In the genomic region with DNA sequence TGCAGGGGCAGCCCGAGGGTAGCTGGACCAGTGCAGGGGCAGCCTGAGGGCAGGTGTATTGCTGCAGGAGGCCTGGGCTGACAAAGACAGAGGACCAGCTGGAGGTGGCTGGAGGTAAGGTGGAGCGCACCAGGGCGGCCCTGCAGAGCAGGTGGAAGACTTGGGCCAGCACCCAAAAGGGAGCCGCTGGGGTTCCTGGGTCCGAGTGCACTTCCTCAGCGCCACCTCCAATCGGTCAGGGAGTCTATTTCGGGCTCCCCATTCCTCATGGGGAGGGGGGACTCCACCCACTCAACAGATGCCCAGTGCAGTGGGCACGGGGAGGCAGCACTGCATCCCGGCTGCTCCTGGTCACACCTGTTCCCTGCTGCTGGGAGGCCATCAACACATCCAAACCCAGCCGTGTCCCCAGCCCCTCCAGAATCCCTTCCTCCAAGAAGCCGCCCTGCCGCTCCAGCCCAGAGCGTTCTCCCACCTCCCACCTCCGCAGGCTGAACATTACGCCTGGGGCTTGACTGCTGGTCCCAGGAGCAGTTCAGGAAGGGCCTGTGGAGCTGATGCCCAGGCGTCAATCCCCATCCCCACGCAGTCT, we compare ENCODE assay signal across 8 cellular contexts. TPM values are rescaled to one million over a fixed set of nuclear protein-coding genes. Genes with fewer than 3 reads are reported as not detected.
A peak's percentile ranks its signal among the peaks of the same experiment; 100 is the strongest.
DNase-seq lines count a peak whose midpoint lies in the region; ATAC-seq and TF ChIP-seq lines count a peak whose summit lies in the region.

No MANE protein-coding gene starts in this region.

- no peak overlapping the region for H2AFZ ChIP-seq in mammary epithelial cell (ENCODE audit: low read depth, low read length)

- H3K79me2 ChIP-seq in mammary epithelial cell (ENCODE audit: insufficient read depth, low read length): peaks cover 61% of the 10 kb centered on the region

- intact Hi-C loops in Right ventricle myocardium inferior (cut with DNase I): loop anchor here (5.0 kb wide), 1 partner anchor 48 kb away; no protein-coding TSS in a partner anchor
- intact Hi-C loops in left cardiac atrium (cut with DNase I): no loop called here
- intact Hi-C loops in mammary epithelial cell (cut with micrococcal nuclease): loop anchor here (10.0 kb wide), 1 partner anchor 414 kb away; no protein-coding TSS in a partner anchor

- no peak for TF ChIP-seq CTCF in mammary epithelial cell (conservative IDR thresholded peaks at IDR 0.05 in 1 of 2, IDR thresholded peaks at IDR 0.05 in 1 of 2; ENCODE audit: extremely low read depth in 1 of 2, insufficient read depth in 1 of 2, low read depth in 1 of 2, low read length in 2 of 2)

- in situ Hi-C loops in mammary epithelial cell (cut with MboI; ENCODE audit: low sequenced_read_pairs in 2 of 2): no loop called here

- H3K27me3 ChIP-seq in mammary epithelial cell (ENCODE audit: insufficient read depth, low read length): no peaks in the 10 kb centered on the region

- ATAC-seq in Right ventricle myocardium inferior (no peak), left cardiac atrium (no peak), GM19324 (IDR thresholded peaks at IDR 0.05; ENCODE audit: low FRiP score, unreplicated experiment) (no peak)
- ATAC-seq in activated CD4-positive, CD25-positive, alpha-beta regulatory T cell treated with anti-CD3 and anti-CD28 coated beads, Interleukin-2, amount 50 U/mL, for 24 hours: no peak

- H3K9ac ChIP-seq in mammary epithelial cell (ENCODE audit: insufficient read depth, low read length): peak overlapping the region; percentile 52

- H3K9me3 ChIP-seq in mammary epithelial cell (replicated peaks; ENCODE audit: insufficient read depth, low read length) (no peaks in the 10 kb centered on the region), mesodermal cell (ENCODE audit: control insufficient read depth, low read length) (no peaks in the 10 kb centered on the region)

- 47% methylated on average over 16 of the region's 18 CpGs for WGBS in mammary epithelial cell (ENCODE audit: low coverage, missing lambda C conversion rate)
- WGBS in mesodermal cell (ENCODE audit: insufficient coverage in 2 of 2), 2 experiments: 84 to 87% methylated on average over 15 to 18 of the region's 18 CpGs

- H3K27ac ChIP-seq in mammary epithelial cell (ENCODE audit: insufficient read depth, low read depth, low read length) (no peak overlapping the region), mesodermal cell (ENCODE audit: low read depth, low read length, severe bottlenecking) (no peak overlapping the region)

- H3K4me1 ChIP-seq in mammary epithelial cell (ENCODE audit: insufficient read depth, low read length) (peaks cover 17% of the 10 kb centered on the region), mesodermal cell (ENCODE audit: control insufficient read depth, insufficient read depth, low read length, poor library complexity, severe bottlenecking) (no peaks in the 10 kb centered on the region)

- no TSS peak for BruUV-seq in mammary epithelial cell (replicated peaks; lab: Mats Ljungman, UMichigan)

- H3K36me3 ChIP-seq in mammary epithelial cell (ENCODE audit: insufficient read depth, low read length) (no peaks in the 10 kb centered on the region), mesodermal cell (ENCODE audit: control insufficient read depth, insufficient read depth, low read length) (peaks cover 23% of the 10 kb centered on the region)

- CTCF ChIA-PET in mammary epithelial cell (lab: Charles Lee; ENCODE audit: low non-redundant PET): no interaction called here

- peak overlapping the region; percentile 66 to 95 (median 88) for H3K4me3 ChIP-seq in mammary epithelial cell (replicated peaks in 1 of 3; ENCODE audit: insufficient read depth in 1 of 3, low read depth in 2 of 3, low read length in 3 of 3)
- peak overlapping the region; percentile 79 for H3K4me3 ChIP-seq in mesodermal cell (ENCODE audit: extremely low read depth, insufficient read depth, low read length, poor library complexity, severe bottlenecking)

- dilution Hi-C loops in mammary epithelial cell (cut with HindIII; ENCODE audit: low sequenced_read_pairs): no loop called here

- no peaks in the 10 kb centered on the region for H4K20me1 ChIP-seq in mammary epithelial cell (ENCODE audit: insufficient read depth, low read length)

- peak overlapping the region; percentile 96 for H3K4me2 ChIP-seq in mammary epithelial cell (ENCODE audit: insufficient read depth, low read depth, low read length)

- DNase-seq in Right ventricle myocardium inferior (ENCODE audit: missing footprints): peak; percentile 53
- DNase-seq in left cardiac atrium: no peak
- DNase-seq in mammary epithelial cell: no peak
- no peak for DNase-seq in COLO829 (ENCODE audit: low spot score)
- no peak for DNase-seq in NCI-H2107 (lab: John Stamatoyannopoulos, UW)

RNA-seq across cellular contexts. Expression of a gene that starts 1.5 kb away (rescaled TPM):
- 286 TPM for total RNA-seq in Right ventricle myocardium inferior
- 100 to 1,000 TPM; 226 to 312 TPM for total RNA-seq in left cardiac atrium
- 100 to 1,000 TPM; 121 to 140 TPM for total RNA-seq in mammary epithelial cell
- polyA plus RNA-seq in mammary epithelial cell: 139 TPM
- polyA minus RNA-seq in mammary epithelial cell: 10.5 TPM
- polyA plus RNA-seq in mesodermal cell (2013, experiment 1 of 2): 126 TPM
- 113 TPM for polyA plus RNA-seq in mesodermal cell (2013, experiment 2 of 2)

Comparison
In these comparisons a context has a peak if more than half of its experiments do, and no peak if none do; other contexts are left out.
1. intact Hi-C loops: an anchor here in Right ventricle myocardium inferior (5.0 kb wide) and mammary epithelial cell (10.0 kb wide); none called in left cardiac atrium.